ENCODE assay signal across 8 cellular contexts in genomic region chr11:127074151-127074761, GRCh38.
DNase-seq lines count a peak whose midpoint lies in the region; ATAC-seq and FAIRE-seq lines count a peak whose summit lies in the region.

No MANE protein-coding gene starts in this region.

- no peaks in the 10 kb centered on the region for H3K36me3 Mint-ChIP-seq in central memory CD8-positive, alpha-beta T cell (ENCODE audit: insufficient read depth)
- no peaks in the 10 kb centered on the region for H3K36me3 Mint-ChIP-seq in activated T-cell treated with anti-CD3 and anti-CD28 coated beads, Interleukin-2, amount 50 U/mL, for 4 hours (ENCODE audit: insufficient read depth)

- no peak overlapping the region for H3K4me2 ChIP-seq in trophoblast cell (ENCODE audit: low read length)

- H3K27me3 ChIP-seq in trophoblast cell (ENCODE audit: insufficient read depth, low read length): no peaks in the 10 kb centered on the region

- H3K27me3 Mint-ChIP-seq in central memory CD8-positive, alpha-beta T cell: no peaks in the 10 kb centered on the region
- peaks cover 3% of the 10 kb centered on the region for H3K27me3 Mint-ChIP-seq in activated T-cell treated with anti-CD3 and anti-CD28 coated beads, Interleukin-2, amount 50 U/mL, for 4 hours (ENCODE audit: low read depth)

- no peak overlapping the region for H3K27ac Mint-ChIP-seq in central memory CD8-positive, alpha-beta T cell (ENCODE audit: low read depth)

- H4K91ac ChIP-seq in trophoblast cell (ENCODE audit: low read depth, low read length): no peak overlapping the region

- no peak overlapping the region for H2AFZ ChIP-seq in trophoblast cell (ENCODE audit: insufficient read depth, low read length, poor library complexity)

- no peaks in the 10 kb centered on the region for H3K79me2 ChIP-seq in trophoblast cell (ENCODE audit: control insufficient read depth, insufficient read depth, low read length, poor library complexity)

- no peak overlapping the region for H2BK120ac ChIP-seq in trophoblast cell (ENCODE audit: insufficient read depth, low read length, poor library complexity)

- H3K36me3 ChIP-seq in trophoblast cell (ENCODE audit: control insufficient read depth in 1 of 2, insufficient read depth in 2 of 2, low read length in 2 of 2): no peaks in the 10 kb centered on the region

- no peaks in the 10 kb centered on the region for H3K9me3 ChIP-seq in trophoblast cell (ENCODE audit: insufficient read depth, low read depth, low read length)

- no peak overlapping the region for H3K4me3 Mint-ChIP-seq in central memory CD8-positive, alpha-beta T cell
- H3K4me3 Mint-ChIP-seq in activated T-cell treated with anti-CD3 and anti-CD28 coated beads, Interleukin-2, amount 50 U/mL, for 4 hours: no peak overlapping the region

- peak; percentile 98 for ATAC-seq in HG03095 (IDR thresholded peaks at IDR 0.05; ENCODE audit: unreplicated experiment)
- peak; percentile 14 for ATAC-seq in central memory CD8-positive, alpha-beta T cell (replicated peaks; ENCODE audit: extremely low read depth, poor library complexity, severe bottlenecking)
- no peak for ATAC-seq in activated T-cell treated with anti-CD3 and anti-CD28 coated beads, Interleukin-2, amount 50 U/mL, for 4 hours

- peak; percentile 92 for DNase-seq in DMS53 (lab: John Stamatoyannopoulos, UW)
- peak; percentile 16 for DNase-seq in GM19239 (ENCODE audit: insufficient read length, low spot score)
- DNase-seq in NCI-H2171 treated with DMSO at 0.1 percent for 48 hours (lab: John Stamatoyannopoulos, UW): peak; percentile 72
- DNase-seq in central memory CD8-positive, alpha-beta T cell (ENCODE audit: low spot score in 2 of 2): no peak
- DNase-seq in trophoblast cell: peak; percentile 62 to 82
- no peak for DNase-seq in activated CD4-positive, alpha-beta T cell treated with anti-CD3 and anti-CD28 coated beads for 48 hours
- DNase-seq in activated T-cell treated with anti-CD3 and anti-CD28 coated beads, Interleukin-2, amount 50 U/mL, for 4 hours: no peak

- no peak overlapping the region for H3K27ac ChIP-seq in trophoblast cell (ENCODE audit: low read depth, low read length)

- no peak overlapping the region for H2AK5ac ChIP-seq in trophoblast cell (ENCODE audit: low read length)

- no peak overlapping the region for H4K12ac ChIP-seq in trophoblast cell (ENCODE audit: low read depth, low read length)

- H3K79me1 ChIP-seq in trophoblast cell (ENCODE audit: low read length): no peaks in the 10 kb centered on the region

- no peak overlapping the region for H3K4me3 ChIP-seq in trophoblast cell (ENCODE audit: low read depth, low read length)

- H3K9ac ChIP-seq in trophoblast cell (ENCODE audit: low read length): no peak overlapping the region

- H3K14ac ChIP-seq in trophoblast cell (ENCODE audit: low read length): no peak overlapping the region

- H3K23ac ChIP-seq in trophoblast cell (ENCODE audit: low read length): no peak overlapping the region

- H3K4me1 Mint-ChIP-seq in central memory CD8-positive, alpha-beta T cell: no peaks in the 10 kb centered on the region
- no peaks in the 10 kb centered on the region for H3K4me1 Mint-ChIP-seq in activated T-cell treated with anti-CD3 and anti-CD28 coated beads, Interleukin-2, amount 50 U/mL, for 4 hours (ENCODE audit: low read depth)

- FAIRE-seq in GM19239 (lab: Jason Lieb, UNC): peak; percentile 77

- no peak overlapping the region for H2BK5ac ChIP-seq in trophoblast cell (ENCODE audit: low read depth, low read length, poor library complexity)

- no peak overlapping the region for H3K4ac ChIP-seq in trophoblast cell (ENCODE audit: low read depth, low read length)

- WGBS in trophoblast cell (ENCODE audit: extremely low coverage, insufficient coverage, insufficient read length): no CpG with 5 or more reads among the region's 7 CpGs

- no peak overlapping the region for H2BK12ac ChIP-seq in trophoblast cell (ENCODE audit: low read length)

- no peak overlapping the region for H4K8ac ChIP-seq in trophoblast cell (ENCODE audit: low read depth, low read length)

- no peak overlapping the region for H3K18ac ChIP-seq in trophoblast cell (ENCODE audit: low read length)

- H3K9me3 Mint-ChIP-seq in central memory CD8-positive, alpha-beta T cell: peaks cover 6% of the 10 kb centered on the region
- no peaks in the 10 kb centered on the region for H3K9me3 Mint-ChIP-seq in activated T-cell treated with anti-CD3 and anti-CD28 coated beads, Interleukin-2, amount 50 U/mL, for 4 hours

- no peaks in the 10 kb centered on the region for H3K4me1 ChIP-seq in trophoblast cell (ENCODE audit: control insufficient read depth in 1 of 2, insufficient read depth in 2 of 2, low read length in 2 of 2)

Comparison
In these comparisons a context has a peak if more than half of its experiments do, and no peak if none do; other contexts are left out.
1. DNase-seq: peak in DMS53 (single experiment), GM19239 (single experiment), NCI-H2171 treated with DMSO at 0.1 percent for 48 hours (single experiment) and trophoblast cell (2 of 2); none in central memory CD8-positive, alpha-beta T cell (0 of 2), activated CD4-positive, alpha-beta T cell treated with anti-CD3 and anti-CD28 coated beads for 48 hours (single experiment) and activated T-cell treated with anti-CD3 and anti-CD28 coated beads, Interleukin-2, amount 50 U/mL, for 4 hours (single experiment).
2. ATAC-seq: peak in HG03095 (single experiment) and central memory CD8-positive, alpha-beta T cell (single experiment); none in activated T-cell treated with anti-CD3 and anti-CD28 coated beads, Interleukin-2, amount 50 U/mL, for 4 hours (0 of 2).